ENCODE assay signal across 9 cellular contexts in genomic region chr4:146333187-146333894, GRCh38.
DNase-seq lines count a peak whose midpoint lies in the region; ATAC-seq and TF ChIP-seq lines count a peak whose summit lies in the region.
"Had no signal": no experiment of that assay in that cellular context is flagged by ENCODE, and none has a peak within 500 bp of the region (broad histone marks: within the 10 kb centered on the region; RNA-seq: fewer than 3 reads in every experiment).

No MANE protein-coding gene starts in this region.

- no peaks in the 10 kb centered on the region for H3K36me3 ChIP-seq in left ventricle myocardium inferior

- no peak overlapping the region for H2BK5ac ChIP-seq in H9 (ENCODE audit: insufficient read length, low read length)

- H3K4ac ChIP-seq in H9 (ENCODE audit: low read depth, low read length), result no peak overlapping the region

- DNase-seq in activated CD4-positive, alpha-beta T cell treated with anti-CD3 and anti-CD28 coated beads for 48 hours, result peak; percentile 44
- no peak for DNase-seq in activated CD4-positive, alpha-beta T cell treated with anti-CD3 and anti-CD28 coated beads for 1 hour
- DNase-seq in NCI-H69 (lab: John Stamatoyannopoulos, UW) (peak; percentile 13), epithelial cell of prostate (ENCODE audit: low read depth, low spot score) (peak; percentile 51), H9 (no peak), GDM1 (lab: John Stamatoyannopoulos, UW) (no peak), left ventricle myocardium inferior (no peak)

- no peaks in the 10 kb centered on the region for H3K27me3 Mint-ChIP-seq in H9 (ENCODE audit: low read depth)

- no peak overlapping the region for H3K14ac ChIP-seq in H9 (ENCODE audit: insufficient read depth, low read length)

- H3K9me3 ChIP-seq in H9 (ENCODE audit: control insufficient read depth, low read depth, low read length) (no peaks in the 10 kb centered on the region), left ventricle myocardium inferior (replicated peaks) (peaks cover 6% of the 10 kb centered on the region)

- H4K8ac ChIP-seq in H9 (replicated peaks; ENCODE audit: insufficient read length, low read depth, low read length), result no peak overlapping the region

- H2AK5ac ChIP-seq in H9 (ENCODE audit: insufficient read length, low read length), result no peak overlapping the region

- H3K23me2 ChIP-seq in H9 (ENCODE audit: insufficient read length, low read depth, low read length, poor library complexity, severe bottlenecking), result no peaks in the 10 kb centered on the region

- no CpG with 5 or more reads among the region's 4 CpGs for WGBS in H9 (ENCODE audit: extremely low coverage, insufficient read length, low lambda C conversion rate)

- H3K23ac ChIP-seq in H9 (ENCODE audit: insufficient read length, low read depth, low read length), result no peak overlapping the region

- H3K4me1 ChIP-seq in H9 (ENCODE audit: insufficient read depth, low read length) (no peaks in the 10 kb centered on the region), left ventricle myocardium inferior (peaks cover 16% of the 10 kb centered on the region)

- no peak overlapping the region for H4K91ac ChIP-seq in H9 (ENCODE audit: insufficient read length, low read depth, low read length)

- H3K27me3 ChIP-seq in H9 (ENCODE audit: insufficient read depth, low read length), result no peaks in the 10 kb centered on the region
- H3K27me3 ChIP-seq in left ventricle myocardium inferior (ENCODE audit: low read depth), result no peaks in the 10 kb centered on the region

- TF ChIP-seq CTCF in H9 (conservative IDR thresholded peaks at IDR 0.05), result no peak
- no peak for TF ChIP-seq CTCF in left ventricle myocardium inferior (IDR thresholded peaks at IDR 0.05; ENCODE audit: borderline replicate concordance)

- ATAC-seq in HG02623 (IDR thresholded peaks at IDR 0.05; ENCODE audit: unreplicated experiment), result peak; percentile 92

- H3K4me2 ChIP-seq in H9 (ENCODE audit: insufficient read depth, insufficient read length, low read length), result no peak overlapping the region

- intact Hi-C loops in left ventricle myocardium inferior (cut with micrococcal nuclease), result loop anchor here (10.0 kb wide), 1 partner anchor 239 kb away; no protein-coding TSS in a partner anchor

- no peak overlapping the region for H4K5ac ChIP-seq in H9 (ENCODE audit: insufficient read length, low read depth, low read length)

- H4K20me1 ChIP-seq in H9 (ENCODE audit: control insufficient read depth, insufficient read depth, insufficient read length), result no peaks in the 10 kb centered on the region

- no peaks in the 10 kb centered on the region for H3K36me3 Mint-ChIP-seq in H9 (ENCODE audit: insufficient read depth in 1 of 3, low read depth in 3 of 3)
- H3K36me3 Mint-ChIP-seq: brain had no signal

- H3T11ph ChIP-seq in H9 (ENCODE audit: low read length), result no peak overlapping the region

- H3K9me3 Mint-ChIP-seq in H9, result no peaks in the 10 kb centered on the region
- H3K9me3 Mint-ChIP-seq: brain had no signal

- no peaks in the 10 kb centered on the region for H3K79me2 ChIP-seq in H9 (ENCODE audit: insufficient read depth, low read length)

- H3K79me1 ChIP-seq in H9 (ENCODE audit: insufficient read depth, low read depth, low read length, poor library complexity, severe bottlenecking), result no peaks in the 10 kb centered on the region

- H2BK120ac ChIP-seq in H9 (ENCODE audit: low read depth, low read length, poor library complexity, severe bottlenecking), result no peak overlapping the region

- H3K18ac ChIP-seq in H9 (ENCODE audit: insufficient read length, low read depth, low read length), result no peak overlapping the region

- H3K4me3 ChIP-seq in left ventricle myocardium inferior, result no peak overlapping the region

- no peak overlapping the region for H3K56ac ChIP-seq in H9 (ENCODE audit: insufficient read length, low read depth, low read length)

- H3K27ac ChIP-seq in epithelial cell of prostate (no peak overlapping the region), H9 (ENCODE audit: insufficient read length, low read depth, low read length) (no peak overlapping the region), left ventricle myocardium inferior (replicated peaks) (no peak overlapping the region)

- H3K27ac Mint-ChIP-seq in H9, result no peak overlapping the region
- H3K27ac Mint-ChIP-seq: brain had no signal

- H2BK20ac ChIP-seq in H9 (ENCODE audit: low read depth, low read length, poor library complexity, severe bottlenecking), result no peak overlapping the region

- H2BK15ac ChIP-seq in H9 (ENCODE audit: low read depth, low read length), result no peak overlapping the region

- no peak overlapping the region for H2BK12ac ChIP-seq in H9 (ENCODE audit: insufficient read length, low read depth, low read length)

- H3K9ac ChIP-seq in H9 (ENCODE audit: extremely low read depth, insufficient read length, low read length), result no peak overlapping the region

- H2AFZ ChIP-seq in H9 (ENCODE audit: low read length), result no peak overlapping the region

- no peaks in the 10 kb centered on the region for H3K4me1 Mint-ChIP-seq in H9
- H3K4me1 Mint-ChIP-seq: brain had no signal

- H3K4me3 Mint-ChIP-seq in H9, result no peak overlapping the region
- H3K4me3 Mint-ChIP-seq: brain had no signal

Comparison
In these comparisons a context has a peak if more than half of its experiments do, and no peak if none do; other contexts are left out.
1. DNase-seq: peak in activated CD4-positive, alpha-beta T cell treated with anti-CD3 and anti-CD28 coated beads for 48 hours (single experiment), NCI-H69 (single experiment) and epithelial cell of prostate (single experiment); none in activated CD4-positive, alpha-beta T cell treated with anti-CD3 and anti-CD28 coated beads for 1 hour (single experiment), H9 (single experiment), GDM1 (single experiment) and left ventricle myocardium inferior (single experiment).